8 cellular contexts compared by ENCODE assay signal in genomic region chr1:183609313-183609712, GRCh38. TPM values are rescaled to one million over a fixed set of nuclear protein-coding genes. Genes with fewer than 3 reads are reported as not detected.
A peak's percentile ranks its signal among the peaks of the same experiment; 100 is the strongest.
DNase-seq lines count a peak whose midpoint lies in the region; ATAC-seq, FAIRE-seq and TF ChIP-seq lines count a peak whose summit lies in the region.

No MANE protein-coding gene starts in this region.

- no peaks in the 10 kb centered on the region for H3K9me3 ChIP-seq in WERI-Rb-1 (ENCODE audit: severe bottlenecking)
- H3K9me3 ChIP-seq in heart right ventricle, result no peaks in the 10 kb centered on the region
- H3K9me3 ChIP-seq in smooth muscle cell (replicated peaks; ENCODE audit: low read depth), result no peaks in the 10 kb centered on the region

- no peak overlapping the region for H3K4me2 ChIP-seq in KMS-11
- no peak overlapping the region for H3K4me2 ChIP-seq in smooth muscle cell

- peak; percentile 77 to 93 (median 89) for ATAC-seq in heart right ventricle

- intact Hi-C loops in heart right ventricle (cut with DNase I), result no loop called here

- H3K4me3 ChIP-seq in KMS-11 (IDR thresholded peaks at IDR 0.05; ENCODE audit: insufficient read depth, low read depth, low read length) (no peak overlapping the region), WERI-Rb-1 (ENCODE audit: low read depth, low read length) (no peak overlapping the region), heart right ventricle (peak overlapping the region in 1 of 10 donors; percentile 13), smooth muscle cell (no peak overlapping the region)

- 20 to 25% methylated on average over 5 of the region's 5 CpGs for WGBS in heart right ventricle, 2 donors
- 84% methylated on average over 5 of the region's 5 CpGs for WGBS in smooth muscle cell (ENCODE audit: low lambda C conversion rate)

- no peaks in the 10 kb centered on the region for H3K36me3 ChIP-seq in KMS-11 (ENCODE audit: insufficient read depth)
- no peaks in the 10 kb centered on the region for H3K36me3 ChIP-seq in WERI-Rb-1
- no peaks in the 10 kb centered on the region for H3K36me3 ChIP-seq in heart right ventricle
- H3K36me3 ChIP-seq in smooth muscle cell (ENCODE audit: low read depth), result no peaks in the 10 kb centered on the region

- H3K27ac ChIP-seq in C4-2B, result no peak overlapping the region
- H3K27ac ChIP-seq in KMS-11, result no peak overlapping the region
- H3K27ac ChIP-seq in WERI-Rb-1, result no peak overlapping the region
- H3K27ac ChIP-seq in heart right ventricle, result peak overlapping the region; percentile 13 to 87 (median 60)
- no peak overlapping the region for H3K27ac ChIP-seq in smooth muscle cell (ENCODE audit: low read depth)

- no peak overlapping the region for H2AFZ ChIP-seq in KMS-11 (ENCODE audit: low read depth)
- no peak overlapping the region for H2AFZ ChIP-seq in smooth muscle cell (ENCODE audit: low read depth)

- H3K79me2 ChIP-seq in KMS-11 (ENCODE audit: insufficient read depth, low read depth) (no peaks in the 10 kb centered on the region), smooth muscle cell (ENCODE audit: low read depth) (no peaks in the 10 kb centered on the region)

- FAIRE-seq in GM19239 (lab: Jason Lieb, UNC), result peak; percentile 89

- H3K4me1 ChIP-seq in KMS-11 (ENCODE audit: low read depth, poor library complexity, severe bottlenecking) (no peaks in the 10 kb centered on the region), heart right ventricle (peaks cover 11 to 58% (median 25%) of the 10 kb centered on the region in 9 donors), smooth muscle cell (ENCODE audit: low read depth) (no peaks in the 10 kb centered on the region)

- H3K27me3 ChIP-seq in KMS-11 (ENCODE audit: insufficient read depth, low read depth) (no peaks in the 10 kb centered on the region), WERI-Rb-1 (ENCODE audit: insufficient read depth, low read depth, severe bottlenecking) (no peaks in the 10 kb centered on the region), heart right ventricle (no peaks in the 10 kb centered on the region), smooth muscle cell (ENCODE audit: low read depth) (no peaks in the 10 kb centered on the region)

- TF ChIP-seq CTCF in C4-2B (conservative IDR thresholded peaks at IDR 0.05), result peak; percentile 50
- peak; percentile 37; the same call in 1 of the 2 replicates for TF ChIP-seq CTCF in KMS-11 (conservative IDR thresholded peaks at IDR 0.05; ENCODE audit: low read depth, low read length)
- peak; percentile 14; the same call in 1 of the 2 replicates for TF ChIP-seq CTCF in WERI-Rb-1 (IDR thresholded peaks at IDR 0.05; ENCODE audit: low read depth, low read length)
- TF ChIP-seq CTCF in heart right ventricle (IDR thresholded peaks at IDR 0.05), result peak in 8 of 9 donors; percentile 36 to 69 (median 60)
- peak; percentile 28 for TF ChIP-seq CTCF in smooth muscle cell (IDR thresholded peaks at IDR 0.05; ENCODE audit: borderline replicate concordance, insufficient read depth, poor library complexity, severe bottlenecking)

- H4K20me1 ChIP-seq in KMS-11 (ENCODE audit: insufficient read depth) (no peaks in the 10 kb centered on the region), smooth muscle cell (ENCODE audit: low read depth) (no peaks in the 10 kb centered on the region)

- DNase-seq in GM19239 (ENCODE audit: insufficient read length, low spot score) (no peak), WERI-Rb-1 (no peak), heart right ventricle (peak; percentile 56 to 68), smooth muscle cell (lab: John Stamatoyannopoulos, UW; ENCODE audit: unreplicated experiment) (no peak), T1000 (lab: John Stamatoyannopoulos, UW) (no peak), DMS79 (lab: John Stamatoyannopoulos, UW) (no peak)

- H3K9ac ChIP-seq in KMS-11 (no peak overlapping the region), smooth muscle cell (ENCODE audit: low read depth) (no peak overlapping the region)

- no peaks in the 10 kb centered on the region for H3F3A ChIP-seq in smooth muscle cell (ENCODE audit: low read depth)

RNA-seq across cellular contexts. Expression of gene NCF2, which starts 19.1 kb away (rescaled TPM):
- 10 to 100 TPM in 1 of 10 donors, 1 to 10 TPM in 9; 2.2 to 29.7 (median 5.0) TPM for total RNA-seq in heart right ventricle
- polyA plus RNA-seq in heart right ventricle, result 1 to 10 TPM; 1.8 to 2.5 TPM
- 1.7 and 2.4 TPM in 2 replicates for total RNA-seq in smooth muscle cell
- 0.65 and 0.78 TPM in 2 replicates for polyA plus RNA-seq in smooth muscle cell

RNA-seq across cellular contexts. Expression of gene ARPC5, which starts 26.3 kb away (rescaled TPM):
- total RNA-seq in heart right ventricle (10 to 100 TPM; 23.8 to 60.2 (median 28.1) TPM), smooth muscle cell (188 and 195 TPM in 2 replicates)
- polyA plus RNA-seq in heart right ventricle (10 to 100 TPM; 42.4 to 57.8 TPM), smooth muscle cell (196 and 205 TPM in 2 replicates)

RNA-seq across cellular contexts. Expression of gene APOBEC4, which starts 43.8 kb away (rescaled TPM):
- total RNA-seq in heart right ventricle, result not detected
- polyA plus RNA-seq in heart right ventricle, result not detected
- total RNA-seq in smooth muscle cell, result not detected in 2 replicates
- polyA plus RNA-seq in smooth muscle cell, result not detected in 2 replicates

Comparison
In these comparisons a context has a peak if more than half of its experiments do, and no peak if none do; other contexts are left out.
1. H3K27ac ChIP-seq: peak in heart right ventricle (10 of 10); none in C4-2B (single experiment), KMS-11 (single experiment), WERI-Rb-1 (single experiment) and smooth muscle cell (single experiment).
2. DNase-seq: peak in heart right ventricle (2 of 2); none in GM19239 (single experiment), WERI-Rb-1 (single experiment), smooth muscle cell (single experiment), T1000 (single experiment) and DMS79 (single experiment).
3. Peak in every context shown above with its lines, with median percentiles within 50 percentile points of each other: CTCF ChIP-seq.